In genomic region chrX:111680988-111681779, GRCh38 we compare ENCODE assay signal across 8 cellular contexts. TPM values are rescaled to one million over a fixed set of nuclear protein-coding genes. Genes with fewer than 3 reads are reported as not detected.
DNase-seq lines count a peak whose midpoint lies in the region; ATAC-seq, FAIRE-seq and TF ChIP-seq lines count a peak whose summit lies in the region.

ALG13 (plus strand) TSS chrX:111681170; CDS start chrX:111681219, 49 bp downstream.

- H3K36me3 ChIP-seq in Karpas-422 (ENCODE audit: insufficient read depth, low read length) = peaks cover 34% of the 10 kb centered on the region
- peaks cover 0 to 27% (median 0%) of the 10 kb centered on the region in 3 donors for H3K36me3 ChIP-seq in esophagus squamous epithelium

- WGBS in esophagus squamous epithelium, 2 donors = 1 to 40% methylated on average over 18 to 38 of the region's 69 CpGs

- H3K27ac ChIP-seq in Karpas-422 (ENCODE audit: low read length) (peak within 1 kb of the TSS; percentile 78), esophagus squamous epithelium (peak within 1 kb of the TSS; percentile 99)

- peak within 1 kb of the TSS; percentile 97 for H3K9ac ChIP-seq in Karpas-422 (ENCODE audit: low read length)

- TF ChIP-seq CTCF in esophagus squamous epithelium (IDR thresholded peaks at IDR 0.05) = peak; percentile 54 to 81 (median 76)

- no peaks in the 10 kb centered on the region for H3K9me3 ChIP-seq in Karpas-422 (ENCODE audit: low read length)
- no peaks in the 10 kb centered on the region for H3K9me3 ChIP-seq in esophagus squamous epithelium

- TF ChIP-seq POLR2A in esophagus squamous epithelium (IDR thresholded peaks at IDR 0.05) = peak in 1 of 4 donors; percentile 54

- DNase-seq in Daoy (ENCODE audit: low read depth) (peak; percentile 89), Karpas-422 (peak; percentile 98), RCC 7860 (ENCODE audit: low spot score) (peak; percentile 69), activated T-helper 1 cell treated with Interleukin-2 at 50 U/mL for 16 hours (ENCODE audit: low read depth) (peak; percentile 81), esophagus squamous epithelium (lab: John Stamatoyannopoulos, UW) (peak; percentile 43), myocyte (ENCODE audit: low read depth) (peak; percentile 89)
- peak; percentile 70 to 78 for DNase-seq in stimulated activated CD8-positive, alpha-beta memory T cell treated with anti-CD3 and anti-CD28 coated beads, Interleukin-7, amount 100 ng/mL, for 48 hours (ENCODE audit: extremely low read depth in 1 of 2, low read depth in 1 of 2)

- H3K4me1 ChIP-seq in Karpas-422 (ENCODE audit: low read length) = peaks cover 31% of the 10 kb centered on the region
- peaks cover 0 to 17% (median 5%) of the 10 kb centered on the region in 3 donors for H3K4me1 ChIP-seq in esophagus squamous epithelium

- peaks cover 47% of the 10 kb centered on the region for H3K79me2 ChIP-seq in Karpas-422 (ENCODE audit: low read length)

- H3K4me2 ChIP-seq in Karpas-422 (ENCODE audit: low read depth, low read length, poor library complexity, severe bottlenecking) = peak within 1 kb of the TSS; percentile 85

- H2AFZ ChIP-seq in Karpas-422 (ENCODE audit: low read length) = peak within 1 kb of the TSS; percentile 93

- intact Hi-C loops in esophagus squamous epithelium (cut with DNase I) = no loop called here

- FAIRE-seq in RCC 7860 (lab: Jason Lieb, UNC) = peak; percentile 59

- peak; percentile 98 for ATAC-seq in GM21825 (IDR thresholded peaks at IDR 0.05; ENCODE audit: unreplicated experiment)

- H3K9me2 ChIP-seq in Karpas-422 (replicated peaks; ENCODE audit: insufficient read depth, low read length) = no peaks in the 10 kb centered on the region

- H3K4me3 ChIP-seq in Karpas-422 (ENCODE audit: low read length) (peak within 1 kb of the TSS; percentile 76), esophagus squamous epithelium (peak within 1 kb of the TSS; percentile 67 to 85 (median 78))

- H4K20me1 ChIP-seq in Karpas-422 (ENCODE audit: insufficient read depth, low read depth, low read length) = no peaks in the 10 kb centered on the region

- H3K27me3 ChIP-seq in Karpas-422 (ENCODE audit: low read length) (no peaks in the 10 kb centered on the region), esophagus squamous epithelium (no peaks in the 10 kb centered on the region)

RNA-seq across cellular contexts. Expression of gene ALG13, which starts in this region (rescaled TPM):
- 33.2 and 60.4 TPM in 2 replicates for total RNA-seq in Daoy (2014; rRNA removed; shearing (Covaris generic))
- 145 and 248 TPM in 2 replicates for total RNA-seq in Karpas-422 (2014; rRNA removed; shearing (Covaris generic); ENCODE audit: low replicate concordance)
- total RNA-seq in esophagus squamous epithelium (10 to 100 TPM; 42.5 to 51.7 (median 43.8) TPM), myocyte (15.7 and 24.2 TPM in 2 replicates)
- 26.2 TPM for polyA plus RNA-seq in myocyte (2012)

Comparison
In these comparisons a context has a peak if more than half of its experiments do, and no peak if none do; other contexts are left out.
1. Peak in every context shown above with its lines: DNase-seq, ATAC-seq, H3K4me3 ChIP-seq and H3K27ac ChIP-seq.
2. DNase-seq: peak in every context shown above with its lines; median percentile 98 in Karpas-422; 89 in Daoy; 89 in myocyte; 81 in activated T-helper 1 cell treated with Interleukin-2 at 50 U/mL for 16 hours; 74 in stimulated activated CD8-positive, alpha-beta memory T cell treated with anti-CD3 and anti-CD28 coated beads, Interleukin-7, amount 100 ng/mL, for 48 hours; 69 in RCC 7860; 43 in esophagus squamous epithelium.